ENCODE assay signal across 13 cellular contexts in the genomic region with DNA sequence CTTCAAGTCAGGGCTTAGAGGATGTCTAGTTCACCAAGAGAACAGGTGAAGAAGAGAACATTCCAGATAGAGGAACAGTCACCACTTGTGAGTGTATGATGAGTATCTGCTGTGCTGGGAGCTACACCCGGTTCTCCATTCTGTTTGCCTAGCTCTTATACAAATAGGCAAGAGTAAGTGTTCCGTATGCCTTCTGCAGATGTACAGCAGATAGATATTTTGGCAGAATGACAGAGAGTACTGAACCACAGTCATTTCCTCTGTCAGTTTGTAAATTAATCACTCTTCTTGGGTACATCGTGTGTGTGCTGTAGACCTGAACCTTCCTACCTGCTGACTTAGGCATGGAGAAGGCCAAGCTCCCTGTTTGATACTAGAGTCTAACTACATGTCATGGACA.
DNase-seq lines count a peak whose midpoint lies in the region; ATAC-seq and TF ChIP-seq lines count a peak whose summit lies in the region.
"Had no signal": no experiment of that assay in that cellular context is flagged by ENCODE, and none has a peak within 500 bp of the region (broad histone marks: within the 10 kb centered on the region; RNA-seq: fewer than 3 reads in every experiment).

No MANE protein-coding gene starts in this region.

- ATAC-seq in GM18511 (IDR thresholded peaks at IDR 0.05; ENCODE audit: unreplicated experiment): peak; percentile 94
- ATAC-seq in GM21529 (IDR thresholded peaks at IDR 0.05; ENCODE audit: unreplicated experiment): peak; percentile 82
- ATAC-seq in HG03342 (IDR thresholded peaks at IDR 0.05; ENCODE audit: unreplicated experiment): no peak
- ATAC-seq: activated naive CD8-positive, alpha-beta T cell treated with anti-CD3 and anti-CD28 coated beads, Interleukin-2, amount 50 U/mL, for 24 hours had no signal

- TF ChIP-seq CTCF in fibroblast of mammary gland (conservative IDR thresholded peaks at IDR 0.05; ENCODE audit: control insufficient read depth, insufficient read depth, low read depth, low read length): no peak
- no peak for TF ChIP-seq CTCF in HFFc6 (IDR thresholded peaks at IDR 0.05)

- no peaks in the 10 kb centered on the region for H3K4me1 Mint-ChIP-seq in HFFc6 (ENCODE audit: low read depth)
- H3K4me1 Mint-ChIP-seq: activated naive CD8-positive, alpha-beta T cell treated with anti-CD3 and anti-CD28 coated beads, Interleukin-2, amount 50 U/mL, for 24 hours had no signal

- peaks cover 24% of the 10 kb centered on the region for H3K27me3 Mint-ChIP-seq in HFFc6 (ENCODE audit: insufficient read depth)

- H3K27ac Mint-ChIP-seq in HFFc6: no peak overlapping the region
- H3K27ac Mint-ChIP-seq: activated naive CD8-positive, alpha-beta T cell treated with anti-CD3 and anti-CD28 coated beads, Interleukin-2, amount 50 U/mL, for 24 hours had no signal

- no peak overlapping the region for H3K4me3 Mint-ChIP-seq in HFFc6
- H3K4me3 Mint-ChIP-seq: activated naive CD8-positive, alpha-beta T cell treated with anti-CD3 and anti-CD28 coated beads, Interleukin-2, amount 50 U/mL, for 24 hours had no signal

- no peaks in the 10 kb centered on the region for H3K9me3 Mint-ChIP-seq in HFFc6
- H3K9me3 Mint-ChIP-seq: activated naive CD8-positive, alpha-beta T cell treated with anti-CD3 and anti-CD28 coated beads, Interleukin-2, amount 50 U/mL, for 24 hours had no signal

- no peaks in the 10 kb centered on the region for H3K36me3 Mint-ChIP-seq in HFFc6 (ENCODE audit: low read depth)

- DNase-seq in NCI-H1092 (lab: John Stamatoyannopoulos, UW): peak; percentile 65
- DNase-seq in fibroblast of mammary gland (ENCODE audit: low read depth): peak; percentile 8
- DNase-seq in stimulated activated CD8-positive, alpha-beta memory T cell treated with anti-CD3 and anti-CD28 coated beads, Interleukin-4, amount 100 ng/mL, for 48 hours: no peak
- no peak for DNase-seq in HFFc6
- no peak for DNase-seq in stimulated activated CD4-positive, alpha-beta T cell treated with anti-CD3 and anti-CD28 coated beads, Interleukin-2, amount 100 ng/mL, for 48 hours
- DNase-seq: activated naive CD8-positive, alpha-beta T cell treated with anti-CD3 and anti-CD28 coated beads, Interleukin-2, amount 50 U/mL, for 24 hours; DND-41; MV-4-11; stomach had no signal

- no peak overlapping the region for H3K4me3 ChIP-seq in fibroblast of mammary gland (ENCODE audit: control insufficient read depth, low read depth, low read length)
- H3K4me3 ChIP-seq: SJSA1, stomach had no signal

Comparison
In these comparisons a context has a peak if more than half of its experiments do, and no peak if none do; other contexts are left out.
1. DNase-seq: peak in NCI-H1092 (single experiment) and fibroblast of mammary gland (single experiment); none in stimulated activated CD8-positive, alpha-beta memory T cell treated with anti-CD3 and anti-CD28 coated beads, Interleukin-4, amount 100 ng/mL, for 48 hours (single experiment), HFFc6 (single experiment) and stimulated activated CD4-positive, alpha-beta T cell treated with anti-CD3 and anti-CD28 coated beads, Interleukin-2, amount 100 ng/mL, for 48 hours (0 of 2).